ENCODE assay signal across 8 cellular contexts in genomic region chr7:112383671-112384417, GRCh38.
DNase-seq lines count a peak whose midpoint lies in the region; ATAC-seq and TF ChIP-seq lines count a peak whose summit lies in the region.
"Had no signal": no experiment of that assay in that cellular context is flagged by ENCODE, and none has a peak within 500 bp of the region (broad histone marks: within the 10 kb centered on the region; RNA-seq: fewer than 3 reads in every experiment).

No MANE protein-coding gene starts in this region.

- H3K27me3 Mint-ChIP-seq in HFFc6 (ENCODE audit: insufficient read depth): peaks cover 10% of the 10 kb centered on the region
- peaks cover 18% of the 10 kb centered on the region for H3K27me3 Mint-ChIP-seq in stimulated activated memory B cell treated with anti-CD40 and anti-IgM and Interleukin-4, amounts not matched to agents 10 μg/mL and 1 μg/mL and 100 μg/mL, for 72 hours

- no peaks in the 10 kb centered on the region for H3K4me1 ChIP-seq in lower lobe of right lung

- intact Hi-C loops in lower lobe of right lung (cut with DNase I): no loop called here

- no peak overlapping the region for H3K4me3 Mint-ChIP-seq in HFFc6
- H3K4me3 Mint-ChIP-seq in stimulated activated memory B cell treated with anti-CD40 and anti-IgM and Interleukin-4, amounts not matched to agents 10 μg/mL and 1 μg/mL and 100 μg/mL, for 72 hours: no peak overlapping the region

- H3K4me1 Mint-ChIP-seq in HFFc6 (ENCODE audit: low read depth): peaks cover 15% of the 10 kb centered on the region
- no peaks in the 10 kb centered on the region for H3K4me1 Mint-ChIP-seq in stimulated activated memory B cell treated with anti-CD40 and anti-IgM and Interleukin-4, amounts not matched to agents 10 μg/mL and 1 μg/mL and 100 μg/mL, for 72 hours

- H3K9me3 ChIP-seq in lower lobe of right lung: no peaks in the 10 kb centered on the region

- DNase-seq in HFFc6 (no peak), RPMI8226 (peak; percentile 26), lower lobe of right lung (no peak), T-helper 1 cell (no peak)

- no peak overlapping the region for H3K4me3 ChIP-seq in lower lobe of right lung
- H3K4me3 ChIP-seq: lung had no signal

- H3K27ac Mint-ChIP-seq in HFFc6: no peak overlapping the region
- no peak overlapping the region for H3K27ac Mint-ChIP-seq in stimulated activated memory B cell treated with anti-CD40 and anti-IgM and Interleukin-4, amounts not matched to agents 10 μg/mL and 1 μg/mL and 100 μg/mL, for 72 hours

- TF ChIP-seq CTCF in HFFc6 (IDR thresholded peaks at IDR 0.05): peak; percentile 25; the same call in 1 of the 2 replicates
- TF ChIP-seq CTCF in lower lobe of right lung (IDR thresholded peaks at IDR 0.05): no peak

- no peaks in the 10 kb centered on the region for H3K36me3 Mint-ChIP-seq in HFFc6 (ENCODE audit: low read depth)
- no peaks in the 10 kb centered on the region for H3K36me3 Mint-ChIP-seq in stimulated activated memory B cell treated with anti-CD40 and anti-IgM and Interleukin-4, amounts not matched to agents 10 μg/mL and 1 μg/mL and 100 μg/mL, for 72 hours

- no peaks in the 10 kb centered on the region for H3K27me3 ChIP-seq in lower lobe of right lung (ENCODE audit: low read depth)

- no peaks in the 10 kb centered on the region for H3K36me3 ChIP-seq in lower lobe of right lung

- no peak overlapping the region for H3K27ac ChIP-seq in lower lobe of right lung

- H3K9me3 Mint-ChIP-seq in HFFc6: no peaks in the 10 kb centered on the region
- H3K9me3 Mint-ChIP-seq in stimulated activated memory B cell treated with anti-CD40 and anti-IgM and Interleukin-4, amounts not matched to agents 10 μg/mL and 1 μg/mL and 100 μg/mL, for 72 hours: no peaks in the 10 kb centered on the region

- ATAC-seq in GM18498 (IDR thresholded peaks at IDR 0.05; ENCODE audit: unreplicated experiment): peak; percentile 72
- ATAC-seq in lower lobe of right lung: peak; percentile 30 to 61
- ATAC-seq in HG02870 (IDR thresholded peaks at IDR 0.05; ENCODE audit: unreplicated experiment): no peak
- ATAC-seq in stimulated activated memory B cell treated with anti-CD40 and anti-IgM and Interleukin-4, amounts not matched to agents 10 μg/mL and 1 μg/mL and 100 μg/mL, for 72 hours: no peak

Comparison
In these comparisons a context has a peak if more than half of its experiments do, and no peak if none do; other contexts are left out.
1. ATAC-seq: peak in GM18498 (single experiment) and lower lobe of right lung (2 of 2); none in HG02870 (single experiment) and stimulated activated memory B cell treated with anti-CD40 and anti-IgM and Interleukin-4, amounts not matched to agents 10 μg/mL and 1 μg/mL and 100 μg/mL, for 72 hours (single experiment).